Comparison of ENCODE assay signal across 8 cellular contexts in the genomic region with DNA sequence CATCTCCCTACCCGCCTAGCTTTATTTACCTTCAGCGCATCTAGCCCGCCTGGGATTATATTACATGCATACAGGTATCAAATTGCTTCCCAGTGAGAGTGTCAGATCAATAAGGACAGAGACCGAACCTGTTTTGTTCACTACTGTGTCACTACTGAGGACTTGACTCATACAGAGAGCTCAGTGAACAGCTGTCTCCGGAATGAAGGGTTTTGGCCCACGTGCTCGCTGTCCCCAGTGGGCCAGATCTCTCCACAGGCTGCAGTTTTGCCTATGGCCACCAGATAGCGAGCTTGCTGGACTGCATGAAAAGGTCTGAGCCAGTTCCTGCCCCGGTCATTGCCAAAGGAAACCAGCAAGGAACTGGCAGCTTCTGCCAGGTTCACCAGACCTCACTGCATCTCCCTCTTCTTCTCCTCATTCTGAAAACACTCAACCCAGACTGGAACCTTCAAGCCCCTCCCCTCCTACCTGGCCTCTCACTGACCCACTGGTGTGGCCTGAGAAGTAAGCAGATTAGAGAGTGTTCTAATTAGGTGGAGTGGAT.
DNase-seq lines count a peak whose midpoint lies in the region; ATAC-seq and TF ChIP-seq lines count a peak whose summit lies in the region.

No MANE protein-coding gene starts in this region.

- H3K27me3 Mint-ChIP-seq in glutamatergic neuron (ENCODE audit: unreplicated experiment): peaks cover 11% of the 10 kb centered on the region

- H3K36me3 Mint-ChIP-seq in glutamatergic neuron (ENCODE audit: unreplicated experiment): no peaks in the 10 kb centered on the region

- peaks cover 5% of the 10 kb centered on the region for H3K9me3 Mint-ChIP-seq in glutamatergic neuron (ENCODE audit: unreplicated experiment)

- TF ChIP-seq CTCF in glutamatergic neuron (IDR thresholded peaks at IDR 0.05; ENCODE audit: partially characterized antibody, unreplicated experiment): peak; percentile 72

- peak overlapping the region; percentile 85 for H3K27ac Mint-ChIP-seq in glutamatergic neuron (ENCODE audit: unreplicated experiment)

- peak overlapping the region; percentile 10 for H3K4me3 Mint-ChIP-seq in glutamatergic neuron (ENCODE audit: unreplicated experiment)

- DNase-seq in COLO668 (lab: John Stamatoyannopoulos, UW; ENCODE audit: unreplicated experiment) (peak; percentile 93), H4 (ENCODE audit: low spot score) (peak; percentile 74), NCI-H345 treated with DMSO at 0.1 percent for 48 hours (lab: John Stamatoyannopoulos, UW; ENCODE audit: unreplicated experiment) (peak; percentile 59), glutamatergic neuron (peak; percentile 82), renal cortical epithelial cell (ENCODE audit: low read depth) (peak; percentile 46)
- peak; percentile 79 to 82 for DNase-seq in activated T-cell treated with anti-CD3 and anti-CD28 coated beads, Interleukin-2, amount 50 U/mL, for 48 hours

- peaks cover 27% of the 10 kb centered on the region for H3K4me1 Mint-ChIP-seq in glutamatergic neuron (ENCODE audit: low read depth, unreplicated experiment)

- ATAC-seq in GM21367 (IDR thresholded peaks at IDR 0.05; ENCODE audit: unreplicated experiment): no peak
- no peak for ATAC-seq in HG03469 (IDR thresholded peaks at IDR 0.05; ENCODE audit: unreplicated experiment)
